ENCODE assay signal across 1 cellular context in the genomic region with DNA sequence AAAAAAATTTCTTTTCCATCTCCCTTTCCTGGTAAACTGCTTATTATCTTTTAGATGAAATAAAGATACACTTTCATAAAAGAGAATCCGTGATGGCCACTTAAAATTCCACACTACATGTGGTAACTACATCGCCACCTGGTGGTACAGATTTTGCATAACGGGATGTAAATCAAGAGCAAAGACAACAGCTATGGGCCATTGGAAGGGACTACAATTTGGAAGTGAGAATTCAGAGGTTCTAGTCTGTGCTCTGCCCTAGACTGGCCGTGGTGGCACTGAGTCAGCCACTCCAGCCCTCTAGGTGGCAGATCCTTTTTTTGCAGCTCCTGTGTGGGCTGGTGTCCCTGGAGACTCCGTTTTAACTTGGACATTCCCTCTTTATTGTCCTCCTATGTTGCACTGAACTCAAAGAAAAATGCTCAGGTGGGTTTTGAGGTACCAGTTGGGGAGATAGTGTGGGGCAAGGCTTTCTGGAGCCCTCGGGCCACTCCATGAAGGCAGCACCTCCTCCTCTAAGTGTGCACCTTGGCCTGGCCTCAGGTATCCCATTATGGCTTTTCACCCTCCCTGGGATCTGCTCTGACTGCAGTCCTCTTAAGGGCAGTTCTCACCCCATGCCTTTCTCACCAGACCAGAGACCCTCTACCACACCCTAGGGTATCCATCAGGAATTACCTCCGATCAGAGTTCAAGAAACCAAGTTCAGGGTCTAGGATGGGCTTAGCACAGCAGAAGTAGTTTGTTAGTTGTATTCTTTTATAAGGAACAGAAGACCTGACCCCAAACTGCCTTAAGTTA.
A peak's percentile ranks its signal among the peaks of the same experiment; 100 is the strongest.
TF ChIP-seq lines count a peak whose summit lies in the region.

No MANE protein-coding gene starts in this region.

TF ChIP-seq in H1, 55 proteins besides CTCF, POLR2A, EP300 and RAD21:
- TF ChIP-seq, protein P1, sequence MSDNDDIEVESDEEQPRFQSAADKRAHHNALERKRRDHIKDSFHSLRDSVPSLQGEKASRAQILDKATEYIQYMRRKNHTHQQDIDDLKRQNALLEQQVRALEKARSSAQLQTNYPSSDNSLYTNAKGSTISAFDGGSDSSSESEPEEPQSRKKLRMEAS (IDR thresholded peaks at IDR 0.05), result peak; percentile 46; the same call in 1 of the 2 replicates
- TF ChIP-seq POU5F1 (IDR thresholded peaks at IDR 0.05; ENCODE audit: low read depth, low read length) (0 out of 2 replicates have a peak, but pooled peaks have one; percentile 7), PHF8 (conservative IDR thresholded peaks at IDR 0.05; ENCODE audit: low read depth, low read length) (no peak), TCF12 (IDR thresholded peaks at IDR 0.05; ENCODE audit: low read depth, low read length) (no peak), HDAC2 (IDR thresholded peaks at IDR 0.05; ENCODE audit: borderline replicate concordance in 1 of 2, low read depth in 2 of 2, low read length in 2 of 2) (no peak), TEAD4 (IDR thresholded peaks at IDR 0.05; ENCODE audit: low read depth, low read length) (peak; percentile 57; the same call in 1 of the 2 replicates)
